21 cellular contexts compared by ENCODE assay signal in the genomic region with DNA sequence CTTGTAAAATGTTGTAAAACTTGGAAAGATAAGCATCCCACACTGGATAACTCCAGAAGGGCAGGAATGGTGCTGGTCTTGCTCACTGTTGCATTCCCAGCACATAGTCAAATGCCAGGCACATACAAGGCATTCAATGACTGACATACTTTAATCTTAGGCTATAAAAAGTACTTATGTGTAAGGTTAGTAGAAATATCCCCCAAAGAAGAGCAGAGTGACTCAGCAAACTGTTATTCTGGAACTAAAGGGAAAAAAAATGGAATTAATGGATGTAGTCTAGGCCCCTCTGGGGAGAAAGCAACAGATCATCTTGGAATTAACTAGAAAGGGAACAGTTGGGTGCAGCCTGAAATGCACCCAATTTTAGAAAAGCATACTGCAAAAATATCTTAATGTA.
"Had no signal": no experiment of that assay in that cellular context is flagged by ENCODE, and none has a peak within 500 bp of the region (broad histone marks: within the 10 kb centered on the region; RNA-seq: fewer than 3 reads in every experiment).

No MANE protein-coding gene starts in this region.

- H3K36me3 ChIP-seq: colonic mucosa had no signal

- H3K9me3 Mint-ChIP-seq: stimulated activated effector memory CD8-positive, alpha-beta T cell treated with anti-CD3 and anti-CD28 coated beads, Interleukin-12 subunit alpha, Interleukin-12 subunit beta, amount 100 ng/mL, for 72 hours; type B pancreatic cell had no signal

- H3K27me3 ChIP-seq: colonic mucosa, heart left ventricle, neutrophil, sigmoid colon, suprapubic skin, thyroid gland had no signal

- H3K4me3 ChIP-seq: colonic mucosa, heart left ventricle, lung, psoas muscle, sigmoid colon, suprapubic skin, thyroid gland had no signal

- H3K27ac ChIP-seq: colonic mucosa, heart left ventricle, neutrophil, psoas muscle, sigmoid colon, suprapubic skin, thyroid gland had no signal

- H3K4me3 Mint-ChIP-seq: naive thymus-derived CD8-positive, alpha-beta T cell; stimulated activated effector memory CD8-positive, alpha-beta T cell treated with anti-CD3 and anti-CD28 coated beads, Interleukin-12 subunit alpha, Interleukin-12 subunit beta, amount 100 ng/mL, for 72 hours; type B pancreatic cell had no signal

- H3K4me1 ChIP-seq: colonic mucosa, sigmoid colon, thyroid gland had no signal

- H3K27me3 Mint-ChIP-seq: naive thymus-derived CD8-positive, alpha-beta T cell; type B pancreatic cell had no signal

- H3K27ac Mint-ChIP-seq: type B pancreatic cell had no signal

- DNase-seq: colonic mucosa; effector CD4-positive, alpha-beta T cell; heart left ventricle; hippocampal formation; left colon; left ventricle myocardium superior; mesendoderm; naive thymus-derived CD8-positive, alpha-beta T cell; psoas muscle; retina; sigmoid colon; small intestine; stimulated activated CD4-positive, alpha-beta T cell treated with anti-CD3 and anti-CD28 coated beads, Interleukin-4, amount 100 ng/mL, for 1 hour; stimulated activated CD8-positive, alpha-beta memory T cell treated with anti-CD3 and anti-CD28 coated beads, Interleukin-4, amount 100 ng/mL, for 48 hours; stimulated activated naive CD8-positive, alpha-beta T cell treated with anti-CD3 and anti-CD28 coated beads, Interleukin-15, Interleukin-2, amounts not matched to agents 100 U/mL and 50 U/mL, for 24 hours; thyroid gland had no signal

- H3K9me3 ChIP-seq: colonic mucosa, heart left ventricle, neutrophil, psoas muscle, sigmoid colon, suprapubic skin, thyroid gland had no signal
